ENCODE assay signal across 25 cellular contexts in genomic region chr9:8348756-8349155, GRCh38.
"Had no signal": no experiment of that assay in that cellular context is flagged by ENCODE, and none has a peak within 500 bp of the region (broad histone marks: within the 10 kb centered on the region; RNA-seq: fewer than 3 reads in every experiment).

No MANE protein-coding gene starts in this region.

- H3K27ac ChIP-seq: epithelial cell of prostate, gastroesophageal sphincter, right lobe of liver, thoracic aorta, tibial nerve, upper lobe of left lung had no signal

- ATAC-seq: esophagus mucosa; gastroesophageal sphincter; left lobe of liver; naive thymus-derived CD8-positive, alpha-beta T cell; right lobe of liver; stimulated activated naive CD8-positive, alpha-beta T cell treated with anti-CD3 and anti-CD28 coated beads, Interleukin-15, amount 100 ng/mL, for 72 hours had no signal

- DNase-seq: cerebellar nuclear complex; cortex of kidney; effector CD8-positive, alpha-beta T cell; endodermal cell; foreskin fibroblast; immature natural killer cell; naive thymus-derived CD8-positive, alpha-beta T cell; occipital lobe; ovary; right lobe of liver; small intestine; stimulated activated CD4-positive, alpha-beta T cell treated with anti-CD3 and anti-CD28 coated beads, Interleukin-12 subunit alpha, Interleukin-12 subunit beta, amount 100 ng/mL, for 4 hours; stimulated activated CD4-positive, alpha-beta T cell treated with anti-CD3 and anti-CD28 coated beads, Interleukin-1b, Interleukin-23, amount 100 ng/mL, for 48 hours; stimulated activated CD4-positive, alpha-beta T cell treated with anti-CD3 and anti-CD28 coated beads, Interleukin-4, amount 100 ng/mL, for 1 hour; stimulated activated CD8-positive, alpha-beta memory T cell treated with anti-CD3 and anti-CD28 coated beads, Interleukin-4, amount 100 ng/mL, for 48 hours; stimulated activated naive CD4-positive, alpha-beta T cell; stimulated activated naive CD8-positive, alpha-beta T cell treated with anti-CD3 and anti-CD28 coated beads, Interleukin-15, amount 100 ng/mL, for 72 hours; upper lobe of left lung had no signal

- H3K27me3 ChIP-seq: cardiac muscle cell, gastroesophageal sphincter, ovary, right lobe of liver, tibial nerve, upper lobe of left lung had no signal
